ENCODE assay signal across 18 cellular contexts in genomic region chr20:25304025-25304549, GRCh38.
"Had no signal": no experiment of that assay in that cellular context is flagged by ENCODE, and none has a peak within 500 bp of the region (broad histone marks: within the 10 kb centered on the region; RNA-seq: fewer than 3 reads in every experiment).

No MANE protein-coding gene starts in this region.

- H3K27ac ChIP-seq: epithelial cell of prostate, esophagus muscularis mucosa, gastrocnemius medialis, hepatocyte, psoas muscle, sigmoid colon had no signal

- H3K79me2 ChIP-seq: hepatocyte had no signal

- H3K4me3 ChIP-seq: esophagus muscularis mucosa, gastrocnemius medialis, hepatocyte, psoas muscle, sigmoid colon, skin epidermis had no signal

- H3K9me3 ChIP-seq: esophagus muscularis mucosa, gastrocnemius medialis, psoas muscle, sigmoid colon had no signal

- DNase-seq: effector memory CD8-positive, alpha-beta T cell; gastrocnemius medialis; kidney; left cardiac atrium; mesendoderm; naive thymus-derived CD4-positive, alpha-beta T cell; nephron progenitor cell; retina; sigmoid colon; stimulated activated CD4-positive, alpha-beta T cell treated with anti-CD3 and anti-CD28 coated beads, Interleukin-2, amount 100 ng/mL, for 24 hours; stimulated activated naive CD4-positive, alpha-beta T cell treated with Interleukin-2 at 50 U/mL for 16 hours; trophoblast cell had no signal

- FAIRE-seq: kidney had no signal

- ATAC-seq: effector memory CD8-positive, alpha-beta T cell; gastrocnemius medialis; left cardiac atrium; naive thymus-derived CD4-positive, alpha-beta T cell; psoas muscle had no signal

- H3K4me1 ChIP-seq: gastrocnemius medialis, psoas muscle had no signal

- H3K4me2 ChIP-seq: hepatocyte had no signal

- H3K9me3 Mint-ChIP-seq: dendritic cell treated with granulocyte-macrophage colony-stimulating factor and Interleukin-4, amounts not matched to agents 40 ng/mL and 50 ng/mL, for 4 days; effector memory CD8-positive, alpha-beta T cell; naive thymus-derived CD4-positive, alpha-beta T cell; nephron progenitor cell had no signal

- H2AFZ ChIP-seq: hepatocyte had no signal

- H3K27me3 ChIP-seq: esophagus muscularis mucosa, gastrocnemius medialis, hepatocyte, sigmoid colon had no signal

- H3K36me3 ChIP-seq: gastrocnemius medialis had no signal

- H3K27ac Mint-ChIP-seq: nephron progenitor cell had no signal
